Comparison of ENCODE assay signal across 8 cellular contexts in the genomic region with DNA sequence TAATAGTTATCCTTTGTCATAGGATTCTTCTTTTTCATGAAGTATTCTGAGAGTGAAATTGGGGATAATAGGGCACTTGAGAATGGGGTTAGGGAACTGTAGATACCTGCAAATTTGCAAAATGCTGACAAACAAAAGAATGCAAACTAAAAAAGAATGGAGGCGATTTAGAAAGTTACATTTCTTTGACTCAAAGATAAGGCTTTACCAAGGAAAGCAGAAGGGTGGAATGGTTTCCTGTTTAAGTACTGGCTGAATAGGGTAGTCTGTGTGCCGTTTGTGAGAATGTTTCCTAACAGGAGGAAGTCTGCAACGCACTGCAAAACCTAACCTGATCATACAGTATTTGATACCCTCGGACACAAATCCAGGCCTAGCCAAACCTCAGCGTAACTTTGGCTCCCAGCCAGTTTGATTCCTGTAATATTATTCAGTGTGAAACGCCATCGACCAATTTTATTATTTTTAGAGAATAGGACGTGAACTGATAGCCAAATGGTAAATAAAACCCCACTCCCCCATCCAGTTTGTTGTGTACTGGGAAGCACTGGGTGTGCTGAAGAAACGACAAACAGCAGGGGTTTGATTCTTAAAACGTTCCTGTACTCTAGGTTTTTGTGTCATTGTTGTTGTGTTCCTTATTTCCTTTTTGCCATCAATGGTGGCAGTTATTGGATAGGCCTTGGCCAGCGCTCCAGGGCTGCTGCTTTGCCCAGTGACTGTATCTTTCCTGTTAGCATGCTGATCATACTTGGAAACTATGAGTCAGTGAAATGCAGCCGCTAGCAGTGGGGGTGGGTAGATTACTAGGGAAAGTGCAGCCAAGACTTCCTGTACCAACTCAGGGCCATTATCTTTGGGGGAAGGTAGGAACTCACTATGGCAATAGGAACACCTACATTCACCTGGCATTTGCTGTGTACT.
DNase-seq lines count a peak whose midpoint lies in the region; ATAC-seq and TF ChIP-seq lines count a peak whose summit lies in the region.

No MANE protein-coding gene starts in this region.

- ATAC-seq in HG02884 (IDR thresholded peaks at IDR 0.05; ENCODE audit: unreplicated experiment) = peak; percentile 83

- DNase-seq in GM13976 (ENCODE audit: low spot score) (peak; percentile 50), NCI-H2107 (lab: John Stamatoyannopoulos, UW) (peak; percentile 71), chondrocyte (ENCODE audit: low spot score) (no peak), left kidney (ENCODE audit: low read depth, low spot score) (peak; percentile 86), retina (no peak)
- DNase-seq in activated CD4-positive, CD25-positive, alpha-beta regulatory T cell treated with anti-CD3 and anti-CD28 coated beads, Interleukin-2, amount 50 U/mL, for 72 hours = peak; percentile 37
- DNase-seq in stimulated activated CD4-positive, alpha-beta T cell treated with anti-CD3 and anti-CD28 coated beads, Interleukin-2, amount 100 ng/mL, for 4 hours (ENCODE audit: low read depth) = peak; percentile 66

- no peak overlapping the region for H3K4me3 Mint-ChIP-seq in chondrocyte (ENCODE audit: unreplicated experiment)

- peaks cover 88% of the 10 kb centered on the region for H3K4me1 Mint-ChIP-seq in chondrocyte (ENCODE audit: low read depth)

- peaks cover 3% of the 10 kb centered on the region for H3K9me3 Mint-ChIP-seq in chondrocyte (ENCODE audit: low read depth)

- no peaks in the 10 kb centered on the region for H3K27me3 Mint-ChIP-seq in chondrocyte (ENCODE audit: low read depth)

- in situ Hi-C loops in GM13976 (cut with MboI; ENCODE audit: low sequenced_read_pairs, unreplicated experiment) = loop anchor here (25.0 kb wide), 1 partner anchor 283 kb away; no protein-coding TSS in a partner anchor

- H3K36me3 Mint-ChIP-seq in chondrocyte (ENCODE audit: low read depth) = no peaks in the 10 kb centered on the region

- no peak for TF ChIP-seq CTCF in GM13976 (IDR thresholded peaks at IDR 0.05; ENCODE audit: borderline replicate concordance, control extremely low read depth, extremely low read depth, insufficient read depth, missing control alignments)
- TF ChIP-seq CTCF in chondrocyte (IDR thresholded peaks at IDR 0.05) = no peak

- peak overlapping the region; percentile 95 for H3K27ac Mint-ChIP-seq in chondrocyte (ENCODE audit: unreplicated experiment)

Comparison
In these comparisons a context has a peak if more than half of its experiments do, and no peak if none do; other contexts are left out.
1. DNase-seq: peak in GM13976 (single experiment), NCI-H2107 (single experiment), activated CD4-positive, CD25-positive, alpha-beta regulatory T cell treated with anti-CD3 and anti-CD28 coated beads, Interleukin-2, amount 50 U/mL, for 72 hours (single experiment), left kidney (single experiment) and stimulated activated CD4-positive, alpha-beta T cell treated with anti-CD3 and anti-CD28 coated beads, Interleukin-2, amount 100 ng/mL, for 4 hours (single experiment); none in chondrocyte (single experiment) and retina (single experiment).